In the genomic region with DNA sequence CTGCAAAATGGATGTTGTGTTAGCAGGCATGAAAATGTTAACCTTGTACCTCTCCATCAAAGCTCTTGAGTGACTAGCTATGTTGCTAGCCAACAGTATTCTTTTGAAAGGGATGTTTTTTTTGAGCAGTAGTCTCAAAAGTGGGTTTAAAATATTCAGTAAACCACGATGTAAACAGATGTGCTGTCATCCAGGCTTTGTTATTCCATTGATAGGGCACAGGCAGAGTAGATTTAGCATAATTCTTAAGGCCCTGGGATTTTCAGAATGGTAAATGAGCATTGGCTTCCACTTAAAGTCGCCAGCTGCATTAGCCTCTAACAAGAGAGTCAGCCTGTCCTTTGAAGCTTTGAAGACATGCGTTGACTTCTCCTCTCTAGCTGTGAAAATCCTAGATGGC, we compare ENCODE assay signal across 1 cellular context.
TF ChIP-seq lines count a peak whose summit lies in the region.

No MANE protein-coding gene starts in this region.

TF ChIP-seq in GM12878, 131 proteins besides CTCF, POLR2A, EP300 and RAD21:
- TF ChIP-seq TCF3 (IDR thresholded peaks at IDR 0.05; ENCODE audit: borderline replicate concordance, insufficient read depth, low read depth, low read length), result no peak
- no peak for TF ChIP-seq GABPA (IDR thresholded peaks at IDR 0.05; ENCODE audit: low read depth)
- TF ChIP-seq, protein P1, sequence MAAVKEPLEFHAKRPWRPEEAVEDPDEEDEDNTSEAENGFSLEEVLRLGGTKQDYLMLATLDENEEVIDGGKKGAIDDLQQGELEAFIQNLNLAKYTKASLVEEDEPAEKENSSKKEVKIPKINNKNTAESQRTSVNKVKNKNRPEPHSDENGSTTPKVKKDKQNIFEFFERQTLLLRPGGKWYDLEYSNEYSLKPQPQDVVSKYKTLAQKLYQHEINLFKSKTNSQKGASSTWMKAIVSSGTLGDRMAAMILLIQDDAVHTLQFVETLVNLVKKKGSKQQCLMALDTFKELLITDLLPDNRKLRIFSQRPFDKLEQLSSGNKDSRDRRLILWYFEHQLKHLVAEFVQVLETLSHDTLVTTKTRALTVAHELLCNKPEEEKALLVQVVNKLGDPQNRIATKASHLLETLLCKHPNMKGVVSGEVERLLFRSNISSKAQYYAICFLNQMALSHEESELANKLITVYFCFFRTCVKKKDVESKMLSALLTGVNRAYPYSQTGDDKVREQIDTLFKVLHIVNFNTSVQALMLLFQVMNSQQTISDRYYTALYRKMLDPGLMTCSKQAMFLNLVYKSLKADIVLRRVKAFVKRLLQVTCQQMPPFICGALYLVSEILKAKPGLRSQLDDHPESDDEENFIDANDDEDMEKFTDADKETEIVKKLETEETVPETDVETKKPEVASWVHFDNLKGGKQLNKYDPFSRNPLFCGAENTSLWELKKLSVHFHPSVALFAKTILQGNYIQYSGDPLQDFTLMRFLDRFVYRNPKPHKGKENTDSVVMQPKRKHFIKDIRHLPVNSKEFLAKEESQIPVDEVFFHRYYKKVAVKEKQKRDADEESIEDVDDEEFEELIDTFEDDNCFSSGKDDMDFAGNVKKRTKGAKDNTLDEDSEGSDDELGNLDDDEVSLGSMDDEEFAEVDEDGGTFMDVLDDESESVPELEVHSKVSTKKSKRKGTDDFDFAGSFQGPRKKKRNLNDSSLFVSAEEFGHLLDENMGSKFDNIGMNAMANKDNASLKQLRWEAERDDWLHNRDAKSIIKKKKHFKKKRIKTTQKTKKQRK (IDR thresholded peaks at IDR 0.05; ENCODE audit: low read depth, low read length), result no peak
- TF ChIP-seq CBX5 (IDR thresholded peaks at IDR 0.05; ENCODE audit: low read depth), result no peak
- TF ChIP-seq, protein P2, sequence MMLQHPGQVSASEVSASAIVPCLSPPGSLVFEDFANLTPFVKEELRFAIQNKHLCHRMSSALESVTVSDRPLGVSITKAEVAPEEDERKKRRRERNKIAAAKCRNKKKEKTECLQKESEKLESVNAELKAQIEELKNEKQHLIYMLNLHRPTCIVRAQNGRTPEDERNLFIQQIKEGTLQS (IDR thresholded peaks at IDR 0.05; ENCODE audit: borderline replicate concordance, extremely low read depth, low read depth, low read length), result no peak
- TF ChIP-seq SMC3 (IDR thresholded peaks at IDR 0.05; ENCODE audit: borderline replicate concordance, low read length), result no peak
- TF ChIP-seq BACH1 (IDR thresholded peaks at IDR 0.05; ENCODE audit: borderline replicate concordance), result no peak
- no peak for TF ChIP-seq ZSCAN29 (IDR thresholded peaks at IDR 0.05)
- TF ChIP-seq, protein P3, sequence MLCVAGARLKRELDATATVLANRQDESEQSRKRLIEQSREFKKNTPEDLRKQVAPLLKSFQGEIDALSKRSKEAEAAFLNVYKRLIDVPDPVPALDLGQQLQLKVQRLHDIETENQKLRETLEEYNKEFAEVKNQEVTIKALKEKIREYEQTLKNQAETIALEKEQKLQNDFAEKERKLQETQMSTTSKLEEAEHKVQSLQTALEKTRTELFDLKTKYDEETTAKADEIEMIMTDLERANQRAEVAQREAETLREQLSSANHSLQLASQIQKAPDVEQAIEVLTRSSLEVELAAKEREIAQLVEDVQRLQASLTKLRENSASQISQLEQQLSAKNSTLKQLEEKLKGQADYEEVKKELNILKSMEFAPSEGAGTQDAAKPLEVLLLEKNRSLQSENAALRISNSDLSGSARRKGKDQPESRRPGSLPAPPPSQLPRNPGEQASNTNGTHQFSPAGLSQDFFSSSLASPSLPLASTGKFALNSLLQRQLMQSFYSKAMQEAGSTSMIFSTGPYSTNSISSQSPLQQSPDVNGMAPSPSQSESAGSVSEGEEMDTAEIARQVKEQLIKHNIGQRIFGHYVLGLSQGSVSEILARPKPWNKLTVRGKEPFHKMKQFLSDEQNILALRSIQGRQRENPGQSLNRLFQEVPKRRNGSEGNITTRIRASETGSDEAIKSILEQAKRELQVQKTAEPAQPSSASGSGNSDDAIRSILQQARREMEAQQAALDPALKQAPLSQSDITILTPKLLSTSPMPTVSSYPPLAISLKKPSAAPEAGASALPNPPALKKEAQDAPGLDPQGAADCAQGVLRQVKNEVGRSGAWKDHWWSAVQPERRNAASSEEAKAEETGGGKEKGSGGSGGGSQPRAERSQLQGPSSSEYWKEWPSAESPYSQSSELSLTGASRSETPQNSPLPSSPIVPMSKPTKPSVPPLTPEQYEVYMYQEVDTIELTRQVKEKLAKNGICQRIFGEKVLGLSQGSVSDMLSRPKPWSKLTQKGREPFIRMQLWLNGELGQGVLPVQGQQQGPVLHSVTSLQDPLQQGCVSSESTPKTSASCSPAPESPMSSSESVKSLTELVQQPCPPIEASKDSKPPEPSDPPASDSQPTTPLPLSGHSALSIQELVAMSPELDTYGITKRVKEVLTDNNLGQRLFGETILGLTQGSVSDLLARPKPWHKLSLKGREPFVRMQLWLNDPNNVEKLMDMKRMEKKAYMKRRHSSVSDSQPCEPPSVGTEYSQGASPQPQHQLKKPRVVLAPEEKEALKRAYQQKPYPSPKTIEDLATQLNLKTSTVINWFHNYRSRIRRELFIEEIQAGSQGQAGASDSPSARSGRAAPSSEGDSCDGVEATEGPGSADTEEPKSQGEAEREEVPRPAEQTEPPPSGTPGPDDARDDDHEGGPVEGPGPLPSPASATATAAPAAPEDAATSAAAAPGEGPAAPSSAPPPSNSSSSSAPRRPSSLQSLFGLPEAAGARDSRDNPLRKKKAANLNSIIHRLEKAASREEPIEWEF (IDR thresholded peaks at IDR 0.05; ENCODE audit: insufficient replicate concordance, low read depth, low read length), result no peak
- TF ChIP-seq NRF1 (conservative IDR thresholded peaks at IDR 0.05; ENCODE audit: low read depth, low read length), result no peak
TF ChIP-seq in GM12878: peak in this region for 0.
